ENCODE assay signal across 8 cellular contexts in genomic region chr15:64842986-64843561, GRCh38. TPM values are rescaled to one million over a fixed set of nuclear protein-coding genes. Genes with fewer than 3 reads are reported as not detected.
DNase-seq lines count a peak whose midpoint lies in the region; ATAC-seq and TF ChIP-seq lines count a peak whose summit lies in the region.

No MANE protein-coding gene starts in this region.

- DNase-seq in Right ventricle myocardium inferior (ENCODE audit: missing footprints) (peak; percentile 82), psoas muscle (peak; percentile 80 to 81), NCI-H146 (lab: John Stamatoyannopoulos, UW) (no peak), cerebellum (ENCODE audit: low spot score) (no peak), kidney tubule cell (ENCODE audit: low spot score) (no peak)

- peaks cover 64% of the 10 kb centered on the region for H3K79me2 ChIP-seq in ACC112 (ENCODE audit: control insufficient read depth, insufficient read depth, low read length, unreplicated experiment)

- TF ChIP-seq CTCF in HEK293 (tag by site-specific recombination; IDR thresholded peaks at IDR 0.05) (no peak), WI38 (IDR thresholded peaks at IDR 0.05; ENCODE audit: low read depth, low read length) (no peak), psoas muscle (IDR thresholded peaks at IDR 0.05) (no peak)

- ATAC-seq in Right ventricle myocardium inferior (peak; percentile 31), psoas muscle (peak in 1 of 4 donors; percentile 18)

- H3K27ac ChIP-seq in ACC112 (ENCODE audit: low read depth, low read length) (peak overlapping the region; percentile 50), HEK293 (ENCODE audit: extremely low read depth, low read depth, low read length) (no peak overlapping the region), psoas muscle (peak overlapping the region; percentile 62)

- H3K36me3 ChIP-seq in ACC112 (ENCODE audit: insufficient read depth, low read length) (peaks cover 6% of the 10 kb centered on the region; the same call in 1 of the 2 replicates), HEK293 (ENCODE audit: control insufficient read depth in 2 of 2, insufficient read depth in 1 of 2, low read length in 2 of 2) (no peaks in the 10 kb centered on the region), psoas muscle (ENCODE audit: insufficient read depth in 1 of 2, low read depth in 1 of 2) (no peaks in the 10 kb centered on the region)

- peak overlapping the region; percentile 48 for H2AFZ ChIP-seq in ACC112 (ENCODE audit: low read length, unreplicated experiment)

- intact Hi-C loops in Right ventricle myocardium inferior (cut with DNase I): loop anchor here (2.0 kb wide), 2 partner anchors 36 to 62 kb away; no protein-coding TSS in a partner anchor
- intact Hi-C loops in psoas muscle (cut with DNase I): loop anchor here (5.0 kb wide), 1 partner anchor 54 kb away; no protein-coding TSS in a partner anchor

- 41 to 56% (median 44%) methylated on average over 7 of the region's 7 CpGs for WGBS in psoas muscle, 3 donors

- POLR2A ChIA-PET in HEK293 (lab: Yijun Ruan, JAX): no interaction called here

- H3K4me3 ChIP-seq in ACC112 (ENCODE audit: low read depth, low read length) (peak overlapping the region; percentile 100), HEK293 (ENCODE audit: low read depth, low read length) (no peak overlapping the region), WI38 (ENCODE audit: low read depth, low read length) (peak overlapping the region; percentile 98), psoas muscle (peak overlapping the region; percentile 93)

- H3K4me1 ChIP-seq in ACC112 (ENCODE audit: control insufficient read depth, insufficient read depth, low read length, unreplicated experiment) (peaks cover 32% of the 10 kb centered on the region), HEK293 (ENCODE audit: control insufficient read depth, insufficient read depth, low read length) (no peaks in the 10 kb centered on the region), psoas muscle (peaks cover 6% of the 10 kb centered on the region)

- H3K9me3 ChIP-seq in HEK293 (ENCODE audit: control insufficient read depth, insufficient read depth, low read depth, low read length): no peaks in the 10 kb centered on the region
- no peaks in the 10 kb centered on the region for H3K9me3 ChIP-seq in psoas muscle

- H3K27me3 ChIP-seq in ACC112 (ENCODE audit: insufficient read depth, low read length): no peaks in the 10 kb centered on the region
- no peaks in the 10 kb centered on the region for H3K27me3 ChIP-seq in psoas muscle (ENCODE audit: insufficient read depth in 3 of 3, low read length in 2 of 3)

- CTCF ChIA-PET in HEK293 (lab: Yijun Ruan, JAX): interaction anchor here (0.6 to 1.1 kb wide), 2 partner anchors 33 to 632 kb away, joined by 3 read pairs; no protein-coding TSS in a partner anchor

TF ChIP-seq in HEK293, 187 proteins besides CTCF, POLR2A, EP300 and RAD21:
- TF ChIP-seq ZNF426 (tag by site-specific recombination; IDR thresholded peaks at IDR 0.05) (no peak), REPIN1 (tag by site-specific recombination; IDR thresholded peaks at IDR 0.05; ENCODE audit: low read depth) (no peak), SP3 (tag by site-specific recombination; IDR thresholded peaks at IDR 0.05) (no peak), SP2 (tag by site-specific recombination; IDR thresholded peaks at IDR 0.05) (0 out of 2 replicates have a peak, but pooled peaks have one; percentile 21)

RNA-seq across cellular contexts. Expression of gene PLEKHO2, which starts 1.4 kb away (rescaled TPM):
- total RNA-seq in Right ventricle myocardium inferior (10.4 TPM), psoas muscle (1 to 10 TPM; 5.2 to 6.7 (median 6.2) TPM), cerebellum (9.1 TPM)
- polyA plus RNA-seq in psoas muscle: 1 to 10 TPM; 1.9 to 4.4 (median 2.9) TPM

RNA-seq across cellular contexts. Expression of gene PIF1, which starts 17.6 kb away (rescaled TPM):
- 0.73 TPM for total RNA-seq in Right ventricle myocardium inferior
- under 1 TPM; 0.24 to 0.52 (median 0.36) TPM for total RNA-seq in psoas muscle
- under 1 TPM; 0.34 to 0.47 (median 0.36) TPM for polyA plus RNA-seq in psoas muscle
- 5.3 TPM for total RNA-seq in cerebellum

Comparison
In these comparisons a context has a peak if more than half of its experiments do, and no peak if none do; other contexts are left out.
1. DNase-seq: peak in Right ventricle myocardium inferior (single experiment) and psoas muscle (2 of 2); none in NCI-H146 (single experiment), cerebellum (single experiment) and kidney tubule cell (single experiment).